14 cellular contexts compared by ENCODE assay signal in the genomic region with DNA sequence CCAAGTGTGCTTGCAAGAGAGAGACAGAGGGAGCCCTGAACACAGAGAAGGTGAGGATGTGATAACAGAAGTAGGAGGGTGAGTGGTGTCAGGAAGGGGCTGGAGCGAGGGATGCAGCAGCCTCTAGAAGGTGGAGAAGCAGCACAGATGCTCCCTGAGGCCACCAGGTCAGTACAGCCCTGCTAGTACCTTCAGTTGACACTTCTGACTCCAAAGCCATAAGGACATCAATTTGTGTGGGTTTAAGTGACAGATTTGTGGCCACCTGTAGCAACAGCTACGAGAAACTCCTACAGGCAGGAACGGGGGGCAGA. TPM values are rescaled to one million over a fixed set of nuclear protein-coding genes. Genes with fewer than 3 reads are reported as not detected.
DNase-seq lines count a peak whose midpoint lies in the region; ATAC-seq and TF ChIP-seq lines count a peak whose summit lies in the region.
"Had no signal": no experiment of that assay in that cellular context is flagged by ENCODE, and none has a peak within 500 bp of the region (broad histone marks: within the 10 kb centered on the region; RNA-seq: fewer than 3 reads in every experiment).

No MANE protein-coding gene starts in this region.

- no peaks in the 10 kb centered on the region for H3K79me2 ChIP-seq in KMS-11 (ENCODE audit: insufficient read depth, low read depth)

- no peak for DNase-seq in activated CD8-positive, alpha-beta memory T cell treated with anti-CD3 and anti-CD28 coated beads, Interleukin-2, amount 10 ng/mL, durations not matched to agents 7 days and 5 days
- no peak for DNase-seq in activated CD8-positive, alpha-beta memory T cell treated with anti-CD3 and anti-CD28 coated beads, Interleukin-2, amount 50 U/mL, for 48 hours
- DNase-seq: cortex of kidney had no signal

- H3K27ac ChIP-seq in KMS-11 = no peak overlapping the region
- H3K27ac ChIP-seq: pancreas, thoracic aorta had no signal

- peaks cover 21% of the 10 kb centered on the region for H3K4me1 Mint-ChIP-seq in activated CD8-positive, alpha-beta memory T cell treated with anti-CD3 and anti-CD28 coated beads, Interleukin-2, amount 10 ng/mL, durations not matched to agents 7 days and 5 days

- H3K27me3 Mint-ChIP-seq in activated CD8-positive, alpha-beta memory T cell treated with anti-CD3 and anti-CD28 coated beads, Interleukin-2, amount 10 ng/mL, durations not matched to agents 7 days and 5 days = peaks cover 11% of the 10 kb centered on the region

- ATAC-seq in activated CD8-positive, alpha-beta memory T cell treated with anti-CD3 and anti-CD28 coated beads, Interleukin-2, amount 10 ng/mL, durations not matched to agents 7 days and 5 days = no peak
- ATAC-seq in esophagus mucosa = peak; percentile 7
- no peak for ATAC-seq in HG02884 (IDR thresholded peaks at IDR 0.05; ENCODE audit: unreplicated experiment)
- ATAC-seq in GM18870 (IDR thresholded peaks at IDR 0.05; ENCODE audit: unreplicated experiment) = no peak

- H3K27ac Mint-ChIP-seq in activated CD8-positive, alpha-beta memory T cell treated with anti-CD3 and anti-CD28 coated beads, Interleukin-2, amount 10 ng/mL, durations not matched to agents 7 days and 5 days = no peak overlapping the region

- peak overlapping the region; percentile 63 for H3K4me3 Mint-ChIP-seq in activated CD8-positive, alpha-beta memory T cell treated with anti-CD3 and anti-CD28 coated beads, Interleukin-2, amount 10 ng/mL, durations not matched to agents 7 days and 5 days

- H3K9ac ChIP-seq in KMS-11 = no peak overlapping the region

- peak overlapping the region; percentile 63; the same call in 1 of the 2 replicates for H2AFZ ChIP-seq in KMS-11 (ENCODE audit: low read depth)

- H3K36me3 ChIP-seq in KMS-11 (ENCODE audit: insufficient read depth) = no peaks in the 10 kb centered on the region
- H3K36me3 ChIP-seq: pancreas, thoracic aorta had no signal

- H3K4me3 ChIP-seq in KMS-11 (IDR thresholded peaks at IDR 0.05; ENCODE audit: insufficient read depth, low read depth, low read length) = no peak overlapping the region

- H3K4me2 ChIP-seq in KMS-11 = peak overlapping the region; percentile 43; the same call in 1 of the 2 replicates

- H3K4me1 ChIP-seq in KMS-11 (ENCODE audit: low read depth, poor library complexity, severe bottlenecking) = peaks cover 9% of the 10 kb centered on the region
- H3K4me1 ChIP-seq: pancreas had no signal

- H4K20me1 ChIP-seq in KMS-11 (ENCODE audit: insufficient read depth) = no peaks in the 10 kb centered on the region

- H3K9me3 Mint-ChIP-seq in activated CD8-positive, alpha-beta memory T cell treated with anti-CD3 and anti-CD28 coated beads, Interleukin-2, amount 10 ng/mL, durations not matched to agents 7 days and 5 days (ENCODE audit: low read depth) = no peaks in the 10 kb centered on the region
- H3K9me3 Mint-ChIP-seq: natural killer cell treated with Interleukin-12 subunit alpha and Interleukin-12 subunit beta and Interleukin-15 and Interleukin-18, amount 100 ng/mL, for 72 hours had no signal

- no peaks in the 10 kb centered on the region for H3K36me3 Mint-ChIP-seq in activated CD8-positive, alpha-beta memory T cell treated with anti-CD3 and anti-CD28 coated beads, Interleukin-2, amount 10 ng/mL, durations not matched to agents 7 days and 5 days
- H3K36me3 Mint-ChIP-seq: CD14-positive monocyte; natural killer cell treated with Interleukin-12 subunit alpha and Interleukin-12 subunit beta and Interleukin-15 and Interleukin-18, amount 100 ng/mL, for 72 hours had no signal

- peaks cover 5% of the 10 kb centered on the region; the same call in 1 of the 2 replicates for H3K27me3 ChIP-seq in KMS-11 (ENCODE audit: insufficient read depth, low read depth)
- H3K27me3 ChIP-seq: pancreas had no signal

- no peak for TF ChIP-seq CTCF in KMS-11 (conservative IDR thresholded peaks at IDR 0.05; ENCODE audit: low read depth, low read length)

- CTCF ChIA-PET in activated CD8-positive, alpha-beta memory T cell treated with anti-CD3 and anti-CD28 coated beads, Interleukin-2, amount 10 ng/mL, durations not matched to agents 7 days and 5 days (lab: Charles Lee) = interaction anchor here (0.6 to 9.6 kb wide), 20 partner anchors 8 to 152 kb away, joined by 3 to 190 read pairs (median 8); partner anchors contain the start of genes B3GNT8 and DMAC2

RNA-seq across cellular contexts. Expression of gene ERICH4, which starts 6.9 kb away (rescaled TPM):
- total RNA-seq in activated CD8-positive, alpha-beta memory T cell treated with anti-CD3 and anti-CD28 coated beads, Interleukin-2, amount 10 ng/mL, durations not matched to agents 7 days and 5 days = not detected
- total RNA-seq in esophagus mucosa = not detected
- total RNA-seq: A673; G401; natural killer cell treated with Interleukin-12 subunit alpha and Interleukin-12 subunit beta and Interleukin-15 and Interleukin-18, amount 100 ng/mL, for 72 hours; NCI-H460; pancreas; thoracic aorta had no signal

RNA-seq across cellular contexts. Expression of gene DMAC2, which starts 10.1 kb away (rescaled TPM):
- 10 to 100 TPM; 43.2 to 56.5 TPM for total RNA-seq in activated CD8-positive, alpha-beta memory T cell treated with anti-CD3 and anti-CD28 coated beads, Interleukin-2, amount 10 ng/mL, durations not matched to agents 7 days and 5 days
- 34.6 TPM for total RNA-seq in esophagus mucosa

RNA-seq across cellular contexts. Expression of gene B3GNT8, which starts 22.6 kb away (rescaled TPM):
- total RNA-seq in activated CD8-positive, alpha-beta memory T cell treated with anti-CD3 and anti-CD28 coated beads, Interleukin-2, amount 10 ng/mL, durations not matched to agents 7 days and 5 days = 1 to 10 TPM; 3.2 TPM
- 40.4 TPM for total RNA-seq in esophagus mucosa
- total RNA-seq: G401, NCI-H460 had no signal

RNA-seq across cellular contexts. Expression of gene BCKDHA, which starts 52.2 kb away (rescaled TPM):
- 10 to 100 TPM; 18.7 to 20.1 TPM for total RNA-seq in activated CD8-positive, alpha-beta memory T cell treated with anti-CD3 and anti-CD28 coated beads, Interleukin-2, amount 10 ng/mL, durations not matched to agents 7 days and 5 days
- 49.3 TPM for total RNA-seq in esophagus mucosa

RNA-seq across cellular contexts. Expression of gene EXOSC5, which starts 52.7 kb away (rescaled TPM):
- 10 to 100 TPM; 24.4 to 36.0 TPM for total RNA-seq in activated CD8-positive, alpha-beta memory T cell treated with anti-CD3 and anti-CD28 coated beads, Interleukin-2, amount 10 ng/mL, durations not matched to agents 7 days and 5 days
- 15.7 TPM for total RNA-seq in esophagus mucosa
